Comparison of ENCODE assay signal across 8 cellular contexts in the genomic region with DNA sequence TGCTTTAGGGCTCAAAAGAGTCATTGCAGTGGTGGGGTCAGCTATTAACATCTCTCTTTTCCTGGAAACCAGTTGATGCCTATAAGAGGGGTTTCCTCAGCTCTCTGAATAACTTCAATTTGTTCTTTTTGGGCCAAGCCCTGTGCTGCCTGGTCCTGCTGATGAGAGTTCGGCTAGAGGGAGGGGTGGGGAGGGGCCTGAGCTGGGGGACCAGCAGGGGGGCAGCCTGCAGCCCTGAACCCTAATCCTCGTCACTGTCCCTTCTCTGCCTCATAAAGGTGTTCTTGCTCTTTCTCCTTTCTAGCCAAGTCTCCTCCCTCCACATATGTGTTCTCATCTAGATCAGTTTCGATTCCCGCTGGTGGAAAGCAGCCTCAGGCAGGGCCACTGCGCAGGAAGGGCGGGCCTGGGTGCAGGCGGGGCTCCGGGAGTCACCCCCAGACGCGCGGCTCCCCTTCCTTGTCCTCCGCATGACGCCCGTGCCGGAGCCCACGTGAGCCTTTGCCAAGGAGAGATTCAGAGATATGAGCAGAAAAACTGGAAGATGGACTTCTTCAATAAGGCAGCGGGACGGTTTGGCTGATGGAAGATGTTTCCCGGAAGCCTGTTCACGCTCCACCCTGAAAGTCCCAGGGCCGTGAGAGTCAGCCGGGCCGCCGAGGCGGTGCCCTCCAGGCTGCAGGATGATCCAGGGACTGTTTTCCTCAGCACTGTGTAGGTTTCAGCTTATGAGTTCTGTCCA. TPM values are rescaled to one million over a fixed set of nuclear protein-coding genes. Genes with fewer than 3 reads are reported as not detected.
DNase-seq lines count a peak whose midpoint lies in the region; ATAC-seq and TF ChIP-seq lines count a peak whose summit lies in the region.

No MANE protein-coding gene starts in this region.

- peaks cover 9% of the 10 kb centered on the region for H3K4me1 ChIP-seq in OCI-LY3 (ENCODE audit: low read length)
- H3K4me1 ChIP-seq in mononuclear cell (ENCODE audit: insufficient read depth, low read length): peaks cover 14% of the 10 kb centered on the region

- peak; percentile 85 for ATAC-seq in GM19455 (IDR thresholded peaks at IDR 0.05; ENCODE audit: unreplicated experiment)

- H2AFZ ChIP-seq in OCI-LY3 (ENCODE audit: low read depth, low read length): peak overlapping the region; percentile 91

- no peaks in the 10 kb centered on the region for H3K27me3 ChIP-seq in OCI-LY3 (ENCODE audit: low read depth, low read length)
- H3K27me3 ChIP-seq in mononuclear cell (ENCODE audit: insufficient read depth, low read length): no peaks in the 10 kb centered on the region

- H3K79me2 ChIP-seq in OCI-LY3 (ENCODE audit: low read length): no peaks in the 10 kb centered on the region

- H3K27ac ChIP-seq in OCI-LY3 (ENCODE audit: low read length): peak overlapping the region; percentile 2; the same call in 1 of the 2 replicates

- TF ChIP-seq CTCF in OCI-LY3 (IDR thresholded peaks at IDR 0.05; ENCODE audit: low read depth, low read length): no peak
- TF ChIP-seq CTCF in epithelial cell of esophagus (IDR thresholded peaks at IDR 0.05; ENCODE audit: insufficient read depth, low read depth, low read length, missing control alignments): no peak

- H3K4me2 ChIP-seq in OCI-LY3 (ENCODE audit: low read length): peak overlapping the region; percentile 94

- H4K20me1 ChIP-seq in OCI-LY3 (ENCODE audit: insufficient read depth, low read length): no peaks in the 10 kb centered on the region

- H3K9me3 ChIP-seq in OCI-LY3 (ENCODE audit: insufficient read depth, low read length) (no peaks in the 10 kb centered on the region), mononuclear cell (ENCODE audit: low read depth, low read length) (no peaks in the 10 kb centered on the region)

- H3K9ac ChIP-seq in OCI-LY3 (ENCODE audit: low read length): peak overlapping the region; percentile 68

- DNase-seq in CD1c-positive myeloid dendritic cell (ENCODE audit: extremely low spot score) (peak; percentile 92), HS-5 (ENCODE audit: low read depth) (peak; percentile 37), activated T-cell treated with anti-CD3 and anti-CD28 coated beads for 1 hour (ENCODE audit: low read depth) (peak; percentile 72), epithelial cell of esophagus (ENCODE audit: low read depth) (peak; percentile 83)
- DNase-seq in stimulated activated CD8-positive, alpha-beta memory T cell treated with anti-CD3 and anti-CD28 coated beads, Interleukin-4, amount 100 ng/mL, for 1 hour (ENCODE audit: low read depth in 2 of 2, low spot score in 1 of 2): peak; percentile 46 to 73

- H3K36me3 ChIP-seq in OCI-LY3 (replicated peaks; ENCODE audit: low read depth, low read length): no peaks in the 10 kb centered on the region

- H3K4me3 ChIP-seq in OCI-LY3 (ENCODE audit: low read length): peak overlapping the region; percentile 87
- peak overlapping the region; percentile 60 for H3K4me3 ChIP-seq in epithelial cell of esophagus (ENCODE audit: low read length)
- peak overlapping the region; percentile 85 for H3K4me3 ChIP-seq in mononuclear cell (ENCODE audit: low read length)

RNA-seq across cellular contexts. Expression of a gene that starts 15.0 kb away (rescaled TPM):
- 33.6 TPM for total RNA-seq in mononuclear cell

Comparison
In these comparisons a context has a peak if more than half of its experiments do, and no peak if none do; other contexts are left out.
1. Peak in every context shown above with its lines: DNase-seq, ATAC-seq, H3K4me3 ChIP-seq and H3K27ac ChIP-seq.
2. DNase-seq: peak in every context shown above with its lines; median percentile 92 in CD1c-positive myeloid dendritic cell; 83 in epithelial cell of esophagus; 72 in activated T-cell treated with anti-CD3 and anti-CD28 coated beads for 1 hour; 60 in stimulated activated CD8-positive, alpha-beta memory T cell treated with anti-CD3 and anti-CD28 coated beads, Interleukin-4, amount 100 ng/mL, for 1 hour; 37 in HS-5.